Comparison of ENCODE assay signal across 24 cellular contexts in genomic region chr4:139219450-139220055, GRCh38.
"Had no signal": no experiment of that assay in that cellular context is flagged by ENCODE, and none has a peak within 500 bp of the region (broad histone marks: within the 10 kb centered on the region; RNA-seq: fewer than 3 reads in every experiment).

No MANE protein-coding gene starts in this region.

- H3K9me3 Mint-ChIP-seq: activated CD4-positive, alpha-beta memory T cell treated with anti-CD3 and anti-CD28 coated beads, Interleukin-2, amount 10 ng/mL, durations not matched to agents 7 days and 5 days; activated naive CD4-positive, alpha-beta T cell treated with anti-CD3 and anti-CD28 coated beads for 36 hours; activated T-helper 17 cell treated with anti-CD3 and anti-CD28 coated beads, Interleukin-2, amount 50 U/mL, for 72 hours; brain; central memory CD8-positive, alpha-beta T cell; T-cell; T-helper 2 cell treated with Interferon-gamma antibody and Interleukin-4, amounts not matched to agents 5 μg/mL and 100 μg/mL, for 36 hours had no signal

- ATAC-seq: activated CD4-positive, CD25-positive, alpha-beta regulatory T cell treated with anti-CD3 and anti-CD28 coated beads, Interleukin-2, amount 50 U/mL, for 24 hours; activated T-helper 17 cell treated with anti-CD3 and anti-CD28 coated beads, Interleukin-2, amount 50 U/mL, for 72 hours; T-cell had no signal

- H3K36me3 Mint-ChIP-seq: activated naive CD8-positive, alpha-beta T cell; brain; T-cell had no signal

- DNase-seq: activated CD4-positive, alpha-beta memory T cell treated with anti-CD3 and anti-CD28 coated beads, Interleukin-2, amount 10 ng/mL, durations not matched to agents 7 days and 5 days; activated CD4-positive, alpha-beta T cell treated with anti-CD3 and anti-CD28 coated beads, Interleukin-2, amount 50 U/mL, for 1 hour; activated gamma-delta T cell; activated naive CD4-positive, alpha-beta T cell treated with anti-CD3 and anti-CD28 coated beads for 36 hours; activated T-cell treated with anti-CD3 and anti-CD28 coated beads for 4 hours; activated T-cell treated with anti-CD3 and anti-CD28 coated beads, Interleukin-2, amount 50 U/mL, for 48 hours; amygdala; NCI-H1048; NCI-H146; NCI-H187 treated with DMSO at 0.1 percent for 48 hours; NCI-H2081 treated with DMSO at 0.1 percent for 48 hours; NCI-H2171; NCI-H2227 treated with DMSO at 0.1 percent for 48 hours; NCI-H446 treated with DMSO at 0.1 percent for 48 hours; NCI-H524 treated with DMSO at 0.1 percent for 48 hours; NCI-H748 treated with DMSO at 0.1 percent for 48 hours; SIG-M5; T-cell had no signal

- H3K4me1 Mint-ChIP-seq: activated T-helper 17 cell treated with anti-CD3 and anti-CD28 coated beads, Interleukin-2, amount 50 U/mL, for 72 hours had no signal

- H3K4me3 Mint-ChIP-seq: activated CD4-positive, alpha-beta memory T cell treated with anti-CD3 and anti-CD28 coated beads, Interleukin-2, amount 10 ng/mL, durations not matched to agents 7 days and 5 days; activated naive CD4-positive, alpha-beta T cell treated with anti-CD3 and anti-CD28 coated beads for 36 hours; activated naive CD8-positive, alpha-beta T cell; activated T-helper 17 cell treated with anti-CD3 and anti-CD28 coated beads, Interleukin-2, amount 50 U/mL, for 72 hours; brain; central memory CD8-positive, alpha-beta T cell; T-cell; T-helper 2 cell treated with Interferon-gamma antibody and Interleukin-4, amounts not matched to agents 5 μg/mL and 100 μg/mL, for 36 hours had no signal

- H3K27ac Mint-ChIP-seq: activated CD4-positive, alpha-beta memory T cell treated with anti-CD3 and anti-CD28 coated beads, Interleukin-2, amount 10 ng/mL, durations not matched to agents 7 days and 5 days; activated naive CD4-positive, alpha-beta T cell treated with anti-CD3 and anti-CD28 coated beads for 36 hours; activated naive CD8-positive, alpha-beta T cell; activated T-helper 17 cell treated with anti-CD3 and anti-CD28 coated beads, Interleukin-2, amount 50 U/mL, for 72 hours; brain; T-cell; T-helper 2 cell treated with Interferon-gamma antibody and Interleukin-4, amounts not matched to agents 5 μg/mL and 100 μg/mL, for 36 hours had no signal
